Comparison of ENCODE assay signal across 9 cellular contexts in genomic region chr4:112817933-112818921, GRCh38.
DNase-seq lines count a peak whose midpoint lies in the region; TF ChIP-seq lines count a peak whose summit lies in the region.
"Had no signal": no experiment of that assay in that cellular context is flagged by ENCODE, and none has a peak within 500 bp of the region (broad histone marks: within the 10 kb centered on the region; RNA-seq: fewer than 3 reads in every experiment).

No MANE protein-coding gene starts in this region.

- H3K4me1 ChIP-seq in KMS-11 (ENCODE audit: low read depth, poor library complexity, severe bottlenecking), result peaks cover 16% of the 10 kb centered on the region
- no peaks in the 10 kb centered on the region for H3K4me1 ChIP-seq in breast epithelium
- peaks cover 0 to 12% (median 3%) of the 10 kb centered on the region in 6 donors for H3K4me1 ChIP-seq in spleen

- no peak for TF ChIP-seq POLR2A in breast epithelium (IDR thresholded peaks at IDR 0.05)
- TF ChIP-seq POLR2A in spleen (IDR thresholded peaks at IDR 0.05), result no peak

- no peak overlapping the region for H3K4me3 ChIP-seq in KMS-11 (IDR thresholded peaks at IDR 0.05; ENCODE audit: insufficient read depth, low read depth, low read length)
- H3K4me3 ChIP-seq in breast epithelium, result peak overlapping the region; percentile 48 to 62 (median 52)
- peak overlapping the region; percentile 11 to 63 (median 23) for H3K4me3 ChIP-seq in spleen

- H3K9me3 ChIP-seq in breast epithelium (no peaks in the 10 kb centered on the region), spleen (no peaks in the 10 kb centered on the region)

- H3K36me3 ChIP-seq in KMS-11 (ENCODE audit: insufficient read depth) (no peaks in the 10 kb centered on the region), breast epithelium (no peaks in the 10 kb centered on the region), spleen (no peaks in the 10 kb centered on the region)

- H3K79me2 ChIP-seq in KMS-11 (ENCODE audit: insufficient read depth, low read depth), result no peaks in the 10 kb centered on the region

- WGBS in spleen, 5 donors, result 7 to 11% (median 9%) methylated on average over 13 to 16 of the region's 16 CpGs

- TF ChIP-seq CTCF in KMS-11 (conservative IDR thresholded peaks at IDR 0.05; ENCODE audit: low read depth, low read length), result no peak
- no peak for TF ChIP-seq CTCF in breast epithelium (IDR thresholded peaks at IDR 0.05)
- TF ChIP-seq CTCF in spleen (IDR thresholded peaks at IDR 0.05 in 8 of 11, conservative IDR thresholded peaks at IDR 0.05 in 3 of 11), result no peak

- peak overlapping the region; percentile 78 for H2AFZ ChIP-seq in KMS-11 (ENCODE audit: low read depth)

- DNase-seq in NCI-H1105 treated with DMSO at 0.1 percent for 48 hours (lab: John Stamatoyannopoulos, UW), result peak; percentile 35
- DNase-seq in NCI-H1105 (lab: John Stamatoyannopoulos, UW), result no peak
- DNase-seq in GOT3 (lab: John Stamatoyannopoulos, UW), result peak; percentile 7
- peak; percentile 57 to 62 for DNase-seq in SHP77 (lab: John Stamatoyannopoulos, UW)
- DNase-seq in breast epithelium (ENCODE audit: low spot score in 2 of 2), result peak in 1 of 2 donors; percentile 32
- peak; percentile 91 for DNase-seq in iPS-NIHi7 (ENCODE audit: extremely low spot score)
- DNase-seq in spleen, result peak; percentile 79

- H3K27me3 ChIP-seq in KMS-11 (ENCODE audit: insufficient read depth, low read depth), result no peaks in the 10 kb centered on the region
- H3K27me3 ChIP-seq in breast epithelium, result no peaks in the 10 kb centered on the region
- peaks cover 0 to 48% (median 3%) of the 10 kb centered on the region in 7 donors for H3K27me3 ChIP-seq in spleen (replicated peaks in 1 of 7)

- peak overlapping the region; percentile 22 for H3K4me2 ChIP-seq in KMS-11

- intact Hi-C loops in breast epithelium (cut with DNase I; ENCODE audit: low total_unique reads) (no loop called here), spleen (cut with DNase I; ENCODE audit: low total_unique reads) (no loop called here)

- H3K9ac ChIP-seq in KMS-11, result peak overlapping the region; percentile 74

- H3K27ac ChIP-seq in KMS-11 (no peak overlapping the region), breast epithelium (peak overlapping the region in 1 of 2 donors; percentile 54), spleen (peak overlapping the region in 1 of 8 donors; percentile 32)
- H3K27ac ChIP-seq: C4-2B had no signal

- H4K20me1 ChIP-seq in KMS-11 (ENCODE audit: insufficient read depth), result no peaks in the 10 kb centered on the region
